ENCODE assay signal across 26 cellular contexts in the genomic region with DNA sequence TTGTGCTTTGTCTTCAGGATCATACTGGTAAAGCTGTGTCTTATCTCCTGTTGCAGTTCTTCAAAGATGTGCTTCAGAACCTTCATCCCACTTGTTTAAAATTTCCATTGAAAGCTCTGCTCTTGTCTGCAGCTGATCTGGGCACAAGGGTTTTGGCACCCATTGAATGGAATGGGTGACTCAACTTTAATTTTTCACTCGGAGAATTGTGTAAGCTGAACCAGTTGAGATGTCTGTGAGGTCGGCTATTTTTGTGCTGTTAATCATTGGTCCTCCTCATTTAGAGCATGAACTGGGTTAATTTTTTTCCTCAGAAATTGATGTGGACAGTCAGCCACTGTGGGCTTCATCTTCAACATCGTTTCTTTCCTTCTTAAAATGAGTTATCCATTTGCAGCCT.
DNase-seq lines count a peak whose midpoint lies in the region; ATAC-seq and TF ChIP-seq lines count a peak whose summit lies in the region.
"Had no signal": no experiment of that assay in that cellular context is flagged by ENCODE, and none has a peak within 500 bp of the region (broad histone marks: within the 10 kb centered on the region; RNA-seq: fewer than 3 reads in every experiment).

No MANE protein-coding gene starts in this region.

- TF ChIP-seq POLR2A in adrenal gland (IDR thresholded peaks at IDR 0.05), result no peak

- H3K4me3 ChIP-seq in adrenal gland, result no peak overlapping the region
- H3K4me3 ChIP-seq in fibroblast of lung (replicated peaks in 1 of 4; ENCODE audit: control extremely low read depth in 1 of 4, insufficient read depth in 1 of 4, low read depth in 3 of 4, low read length in 4 of 4), result no peak overlapping the region
- H3K4me3 ChIP-seq: K562, psoas muscle had no signal

- H3K4me2 ChIP-seq in fibroblast of lung (ENCODE audit: extremely low read depth, insufficient read depth, low read length), result no peak overlapping the region

- no peak overlapping the region for H3K9ac ChIP-seq in fibroblast of lung (ENCODE audit: insufficient read depth, low read length)

- intact Hi-C loops in adrenal gland (cut with DNase I), result no loop called here

- H3K9me3 ChIP-seq in adrenal gland (replicated peaks in 1 of 3) (no peaks in the 10 kb centered on the region), fibroblast of lung (ENCODE audit: control insufficient read depth, insufficient read depth, low read depth, low read length) (no peaks in the 10 kb centered on the region)
- H3K9me3 ChIP-seq: psoas muscle had no signal

- no peaks in the 10 kb centered on the region for H3K36me3 ChIP-seq in adrenal gland (replicated peaks in 1 of 2)
- H3K36me3 ChIP-seq in fibroblast of lung (ENCODE audit: control insufficient read depth, insufficient read depth, low read length), result no peaks in the 10 kb centered on the region

- H3K27me3 ChIP-seq in adrenal gland (no peaks in the 10 kb centered on the region), fibroblast of lung (ENCODE audit: control insufficient read depth, insufficient read depth, low read length) (peaks cover 3% of the 10 kb centered on the region)

- 39 to 41% (median 40%) methylated on average over 3 of the region's 3 CpGs for WGBS in adrenal gland, 4 donors

- H2AFZ ChIP-seq in fibroblast of lung (ENCODE audit: low read length), result no peak overlapping the region

- no peaks in the 10 kb centered on the region for H3K4me1 ChIP-seq in adrenal gland (replicated peaks in 1 of 2)
- H3K4me1 ChIP-seq in fibroblast of lung (ENCODE audit: control insufficient read depth, extremely low read depth, insufficient read depth, low read length), result no peaks in the 10 kb centered on the region
- H3K4me1 ChIP-seq: psoas muscle had no signal

- ATAC-seq in GM18861 (IDR thresholded peaks at IDR 0.05; ENCODE audit: unreplicated experiment), result no peak
- ATAC-seq in GM21381 (IDR thresholded peaks at IDR 0.05; ENCODE audit: unreplicated experiment), result no peak
- ATAC-seq: activated naive CD4-positive, alpha-beta T cell treated with anti-CD3 and anti-CD28 coated beads, Interleukin-2, amount 50 U/mL, for 72 hours; K562; left lobe of liver; stimulated activated naive CD8-positive, alpha-beta T cell treated with anti-CD3 and anti-CD28 coated beads, Interleukin-15, Interleukin-2, amounts not matched to agents 100 U/mL and 50 U/mL, for 24 hours had no signal

- no peaks in the 10 kb centered on the region for H4K20me1 ChIP-seq in fibroblast of lung (ENCODE audit: control insufficient read depth, extremely low read depth, insufficient read depth, low read length)

- H3K27ac ChIP-seq in adrenal gland (no peak overlapping the region), fibroblast of lung (ENCODE audit: insufficient read depth, low read length) (no peak overlapping the region)
- H3K27ac ChIP-seq: psoas muscle had no signal

- H3K79me2 ChIP-seq in fibroblast of lung (ENCODE audit: control insufficient read depth, insufficient read depth, low read length), result no peaks in the 10 kb centered on the region

- TF ChIP-seq CTCF in adrenal gland (IDR thresholded peaks at IDR 0.05) (no peak), fibroblast of lung (conservative IDR thresholded peaks at IDR 0.05 in 1 of 2, IDR thresholded peaks at IDR 0.05 in 1 of 2; ENCODE audit: low read depth in 1 of 2, low read length in 2 of 2) (no peak)

- peak; percentile 53 for DNase-seq in EH (ENCODE audit: low read depth)
- peak in 5 of 7 donors; percentile 30 to 39 (median 34) for DNase-seq in adrenal gland
- peak; percentile 11 to 35 for DNase-seq in fibroblast of lung (ENCODE audit: low read depth in 2 of 2)
- DNase-seq in renal cortical epithelial cell (ENCODE audit: low read depth), result peak; percentile 91
- no peak for DNase-seq in HK-2 (ENCODE audit: unreplicated experiment)
- DNase-seq in amygdala (lab: John Stamatoyannopoulos, UW), result no peak
- DNase-seq: activated CD4-positive, alpha-beta memory T cell treated with anti-CD3 and anti-CD28 coated beads, Interleukin-2, amount 10 ng/mL, durations not matched to agents 7 days and 5 days; activated CD4-positive, CD25-positive, alpha-beta regulatory T cell; activated CD8-positive, alpha-beta memory T cell treated with anti-CD3 and anti-CD28 coated beads, Interleukin-2, amount 50 U/mL, for 48 hours; C1 segment of cervical spinal cord; COR-L47; DMS53; hypothalamus; immature natural killer cell; mesenchymal stem cell; MM.1S; NCI-H1417; NCI-H2029 treated with DMSO at 0.1 percent for 48 hours; NCI-H2227 treated with DMSO at 0.1 percent for 48 hours; psoas muscle; stimulated activated naive CD8-positive, alpha-beta T cell treated with anti-CD3 and anti-CD28 coated beads, Interleukin-15, Interleukin-2, amounts not matched to agents 100 U/mL and 50 U/mL, for 24 hours had no signal

Comparison
In these comparisons a context has a peak if more than half of its experiments do, and no peak if none do; other contexts are left out.
1. DNase-seq: peak in EH (single experiment), adrenal gland (5 of 7), fibroblast of lung (2 of 2) and renal cortical epithelial cell (single experiment); none in HK-2 (single experiment) and amygdala (0 of 56).